1 cellular context compared by ENCODE assay signal in genomic region chr18:62526098-62527025, GRCh38.
TF ChIP-seq lines count a peak whose summit lies in the region.

No MANE protein-coding gene starts in this region.

TF ChIP-seq in K562, 482 proteins besides CTCF, POLR2A, EP300 and RAD21 (continued from another document and continues in another):
- TF ChIP-seq, protein P1, sequence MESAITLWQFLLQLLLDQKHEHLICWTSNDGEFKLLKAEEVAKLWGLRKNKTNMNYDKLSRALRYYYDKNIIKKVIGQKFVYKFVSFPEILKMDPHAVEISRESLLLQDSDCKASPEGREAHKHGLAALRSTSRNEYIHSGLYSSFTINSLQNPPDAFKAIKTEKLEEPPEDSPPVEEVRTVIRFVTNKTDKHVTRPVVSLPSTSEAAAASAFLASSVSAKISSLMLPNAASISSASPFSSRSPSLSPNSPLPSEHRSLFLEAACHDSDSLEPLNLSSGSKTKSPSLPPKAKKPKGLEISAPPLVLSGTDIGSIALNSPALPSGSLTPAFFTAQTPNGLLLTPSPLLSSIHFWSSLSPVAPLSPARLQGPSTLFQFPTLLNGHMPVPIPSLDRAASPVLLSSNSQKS (CRISPR knock-in tag; IDR thresholded peaks at IDR 0.05): no peak
- TF ChIP-seq ZBED1 (IDR thresholded peaks at IDR 0.05) (no peak), HCFC1 (IDR thresholded peaks at IDR 0.05; ENCODE audit: low read depth, low read length) (peak; percentile 59), HDAC2 (IDR thresholded peaks at IDR 0.05) (no peak), HIVEP1 (CRISPR knock-in tag; IDR thresholded peaks at IDR 0.05) (no peak), ZNF639 (CRISPR knock-in tag; conservative IDR thresholded peaks at IDR 0.05 in 1 of 2, IDR thresholded peaks at IDR 0.05 in 1 of 2) (0 out of 4 replicates have a peak, but pooled peaks of 1 of the 2 experiments have one; percentile 51), TEAD1 (CRISPR knock-in tag; IDR thresholded peaks at IDR 0.05) (no peak), NFE2L1 (tag; IDR thresholded peaks at IDR 0.05; ENCODE audit: borderline replicate concordance, low read depth) (no peak), EHMT2 (IDR thresholded peaks at IDR 0.05) (no peak), CBFA2T2 (conservative IDR thresholded peaks at IDR 0.05) (0 out of 2 replicates have a peak, but pooled peaks have one; percentile 3), ZNF431 (CRISPR knock-in tag; IDR thresholded peaks at IDR 0.05) (no peak), RFX5 (IDR thresholded peaks at IDR 0.05; ENCODE audit: low read depth, low read length) (no peak), ZNF3 (CRISPR knock-in tag; IDR thresholded peaks at IDR 0.05) (no peak), ZNF175 (CRISPR knock-in tag; IDR thresholded peaks at IDR 0.05; ENCODE audit: low read depth) (no peak), BCOR (IDR thresholded peaks at IDR 0.05) (no peak), CC2D1A (IDR thresholded peaks at IDR 0.05) (no peak), KLF1 (tag; IDR thresholded peaks at IDR 0.05) (no peak), TFAP4 (CRISPR knock-in tag; IDR thresholded peaks at IDR 0.05; ENCODE audit: borderline replicate concordance) (peak; percentile 98), NR2C2 (CRISPR knock-in tag; IDR thresholded peaks at IDR 0.05) (peak; percentile 78), NR2C2 (tag; IDR thresholded peaks at IDR 0.05) (peak; percentile 93), BCL6 (CRISPR knock-in tag; IDR thresholded peaks at IDR 0.05) (no peak), ZNF134 (CRISPR knock-in tag; conservative IDR thresholded peaks at IDR 0.05) (no peak), ZNF644 (tag; IDR thresholded peaks at IDR 0.05; ENCODE audit: low read depth) (no peak), ARID3A (IDR thresholded peaks at IDR 0.05; ENCODE audit: borderline replicate concordance, low read depth, low read length) (no peak), FOSL1 (tag; conservative IDR thresholded peaks at IDR 0.05) (peak; percentile 40; the same call in 1 of the 2 replicates), NRF1 (conservative IDR thresholded peaks at IDR 0.05 in 1 of 2, IDR thresholded peaks at IDR 0.05 in 1 of 2) (peak; percentile 49 to 60; a peak in 3 of 4 replicates), FIP1L1 (IDR thresholded peaks at IDR 0.05; ENCODE audit: low read depth, low read length, poor library complexity, severe bottlenecking) (no peak), JUN (IDR thresholded peaks at IDR 0.05; ENCODE audit: borderline replicate concordance, low read depth, low read length) (no peak; the same call in 1 of the 2 replicates), JUN (CRISPR knock-in tag; IDR thresholded peaks at IDR 0.05; ENCODE audit: borderline replicate concordance) (no peak), ZBTB2 (IDR thresholded peaks at IDR 0.05) (no peak), RCOR1 (IDR thresholded peaks at IDR 0.05; ENCODE audit: borderline replicate concordance in 1 of 2, low read depth in 2 of 2, low read length in 2 of 2) (no peak), MXD1 (CRISPR knock-in tag; IDR thresholded peaks at IDR 0.05; ENCODE audit: borderline replicate concordance, poor library complexity, severe bottlenecking) (no peak), ZC3H8 (IDR thresholded peaks at IDR 0.05) (no peak), POLR3G (IDR thresholded peaks at IDR 0.05; ENCODE audit: extremely low read depth, insufficient read length, insufficient replicate concordance) (no peak), NEUROD1 (IDR thresholded peaks at IDR 0.05; ENCODE audit: borderline replicate concordance, low read depth, low read length, partially characterized antibody) (no peak), HDAC3 (IDR thresholded peaks at IDR 0.05; ENCODE audit: borderline replicate concordance, partially characterized antibody) (no peak), EP400 (IDR thresholded peaks at IDR 0.05) (0 out of 2 replicates have a peak, but pooled peaks have one; percentile 23), TOE1 (IDR thresholded peaks at IDR 0.05; ENCODE audit: borderline replicate concordance) (no peak), TOE1 (CRISPR knock-in tag; IDR thresholded peaks at IDR 0.05; ENCODE audit: borderline replicate concordance, low read depth) (0 out of 2 replicates have a peak, but pooled peaks have one; percentile 56), KHSRP (IDR thresholded peaks at IDR 0.05) (no peak), BCLAF1 (IDR thresholded peaks at IDR 0.05; ENCODE audit: borderline replicate concordance in 1 of 2, control insufficient read depth in 1 of 2, low read depth in 2 of 2, low read length in 1 of 2) (no peak), ATF1 (CRISPR knock-in tag; IDR thresholded peaks at IDR 0.05) (no peak), ATF1 (tag; IDR thresholded peaks at IDR 0.05) (peak; percentile 64), BHLHE40 (IDR thresholded peaks at IDR 0.05; ENCODE audit: low read length) (peak; percentile 58), SMAD3 (CRISPR knock-in tag; conservative IDR thresholded peaks at IDR 0.05) (no peak), STAT5B (CRISPR knock-in tag; IDR thresholded peaks at IDR 0.05) (no peak), ZNF551 (CRISPR knock-in tag; IDR thresholded peaks at IDR 0.05) (no peak), FOXM1 (IDR thresholded peaks at IDR 0.05; ENCODE audit: low read depth) (no peak), FOXM1 (CRISPR knock-in tag; IDR thresholded peaks at IDR 0.05; ENCODE audit: low read depth) (no peak), MAFG (tag; conservative IDR thresholded peaks at IDR 0.05) (no peak), TAF7 (tag; IDR thresholded peaks at IDR 0.05) (no peak), HSF4 (CRISPR knock-in tag; IDR thresholded peaks at IDR 0.05; ENCODE audit: borderline replicate concordance) (no peak), NR1H2 (CRISPR knock-in tag; IDR thresholded peaks at IDR 0.05) (no peak), CBX1 (IDR thresholded peaks at IDR 0.05; ENCODE audit: low read depth) (no peak), ZNF133 (CRISPR knock-in tag; IDR thresholded peaks at IDR 0.05) (no peak), ZFPM2 (CRISPR knock-in tag; IDR thresholded peaks at IDR 0.05) (no peak), CBFA2T3 (IDR thresholded peaks at IDR 0.05) (no peak)
- TF ChIP-seq, protein P2, sequence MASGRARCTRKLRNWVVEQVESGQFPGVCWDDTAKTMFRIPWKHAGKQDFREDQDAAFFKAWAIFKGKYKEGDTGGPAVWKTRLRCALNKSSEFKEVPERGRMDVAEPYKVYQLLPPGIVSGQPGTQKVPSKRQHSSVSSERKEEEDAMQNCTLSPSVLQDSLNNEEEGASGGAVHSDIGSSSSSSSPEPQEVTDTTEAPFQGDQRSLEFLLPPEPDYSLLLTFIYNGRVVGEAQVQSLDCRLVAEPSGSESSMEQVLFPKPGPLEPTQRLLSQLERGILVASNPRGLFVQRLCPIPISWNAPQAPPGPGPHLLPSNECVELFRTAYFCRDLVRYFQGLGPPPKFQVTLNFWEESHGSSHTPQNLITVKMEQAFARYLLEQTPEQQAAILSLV (tag; IDR thresholded peaks at IDR 0.05): no peak
- TF ChIP-seq, protein P3, sequence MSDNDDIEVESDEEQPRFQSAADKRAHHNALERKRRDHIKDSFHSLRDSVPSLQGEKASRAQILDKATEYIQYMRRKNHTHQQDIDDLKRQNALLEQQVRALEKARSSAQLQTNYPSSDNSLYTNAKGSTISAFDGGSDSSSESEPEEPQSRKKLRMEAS (CRISPR knock-in tag; IDR thresholded peaks at IDR 0.05): peak; percentile 64
- TF ChIP-seq, protein P4, sequence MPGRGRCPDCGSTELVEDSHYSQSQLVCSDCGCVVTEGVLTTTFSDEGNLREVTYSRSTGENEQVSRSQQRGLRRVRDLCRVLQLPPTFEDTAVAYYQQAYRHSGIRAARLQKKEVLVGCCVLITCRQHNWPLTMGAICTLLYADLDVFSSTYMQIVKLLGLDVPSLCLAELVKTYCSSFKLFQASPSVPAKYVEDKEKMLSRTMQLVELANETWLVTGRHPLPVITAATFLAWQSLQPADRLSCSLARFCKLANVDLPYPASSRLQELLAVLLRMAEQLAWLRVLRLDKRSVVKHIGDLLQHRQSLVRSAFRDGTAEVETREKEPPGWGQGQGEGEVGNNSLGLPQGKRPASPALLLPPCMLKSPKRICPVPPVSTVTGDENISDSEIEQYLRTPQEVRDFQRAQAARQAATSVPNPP (IDR thresholded peaks at IDR 0.05; ENCODE audit: borderline replicate concordance, insufficient read depth, insufficient read length): no peak
- TF ChIP-seq, protein P5, sequence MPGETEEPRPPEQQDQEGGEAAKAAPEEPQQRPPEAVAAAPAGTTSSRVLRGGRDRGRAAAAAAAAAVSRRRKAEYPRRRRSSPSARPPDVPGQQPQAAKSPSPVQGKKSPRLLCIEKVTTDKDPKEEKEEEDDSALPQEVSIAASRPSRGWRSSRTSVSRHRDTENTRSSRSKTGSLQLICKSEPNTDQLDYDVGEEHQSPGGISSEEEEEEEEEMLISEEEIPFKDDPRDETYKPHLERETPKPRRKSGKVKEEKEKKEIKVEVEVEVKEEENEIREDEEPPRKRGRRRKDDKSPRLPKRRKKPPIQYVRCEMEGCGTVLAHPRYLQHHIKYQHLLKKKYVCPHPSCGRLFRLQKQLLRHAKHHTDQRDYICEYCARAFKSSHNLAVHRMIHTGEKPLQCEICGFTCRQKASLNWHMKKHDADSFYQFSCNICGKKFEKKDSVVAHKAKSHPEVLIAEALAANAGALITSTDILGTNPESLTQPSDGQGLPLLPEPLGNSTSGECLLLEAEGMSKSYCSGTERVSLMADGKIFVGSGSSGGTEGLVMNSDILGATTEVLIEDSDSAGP (CRISPR knock-in tag; IDR thresholded peaks at IDR 0.05): no peak
- TF ChIP-seq, protein P6, sequence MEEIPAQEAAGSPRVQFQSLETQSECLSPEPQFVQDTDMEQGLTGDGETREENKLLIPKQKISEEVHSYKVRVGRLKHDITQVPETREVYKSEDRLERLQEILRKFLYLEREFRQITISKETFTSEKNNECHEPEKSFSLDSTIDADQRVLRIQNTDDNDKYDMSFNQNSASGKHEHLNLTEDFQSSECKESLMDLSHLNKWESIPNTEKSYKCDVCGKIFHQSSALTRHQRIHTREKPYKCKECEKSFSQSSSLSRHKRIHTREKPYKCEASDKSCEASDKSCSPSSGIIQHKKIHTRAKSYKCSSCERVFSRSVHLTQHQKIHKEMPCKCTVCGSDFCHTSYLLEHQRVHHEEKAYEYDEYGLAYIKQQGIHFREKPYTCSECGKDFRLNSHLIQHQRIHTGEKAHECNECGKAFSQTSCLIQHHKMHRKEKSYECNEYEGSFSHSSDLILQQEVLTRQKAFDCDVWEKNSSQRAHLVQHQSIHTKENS (CRISPR knock-in tag; IDR thresholded peaks at IDR 0.05): no peak
